17 cellular contexts compared by ENCODE assay signal in genomic region chr9:121839726-121840500, GRCh38.
DNase-seq lines count a peak whose midpoint lies in the region; ATAC-seq, FAIRE-seq and TF ChIP-seq lines count a peak whose summit lies in the region.
"Had no signal": no experiment of that assay in that cellular context is flagged by ENCODE, and none has a peak within 500 bp of the region (broad histone marks: within the 10 kb centered on the region; RNA-seq: fewer than 3 reads in every experiment).

No MANE protein-coding gene starts in this region.

- FAIRE-seq in GM12892 (lab: Jason Lieb, UNC): peak; percentile 87
- FAIRE-seq: H54, small intestine had no signal

- no peak overlapping the region for H3K4me2 ChIP-seq in neuronal stem cell (ENCODE audit: insufficient read depth, low read length, poor library complexity, severe bottlenecking)

- H4K91ac ChIP-seq in neuronal stem cell (ENCODE audit: low read depth, low read length, poor library complexity): no peak overlapping the region

- ATAC-seq in GM19395 (IDR thresholded peaks at IDR 0.05; ENCODE audit: unreplicated experiment): peak; percentile 90
- peak; percentile 83 for ATAC-seq in HG03432 (IDR thresholded peaks at IDR 0.05; ENCODE audit: unreplicated experiment)
- no peak for ATAC-seq in GM19023 (IDR thresholded peaks at IDR 0.05; ENCODE audit: unreplicated experiment)
- ATAC-seq: natural killer cell had no signal

- no peaks in the 10 kb centered on the region for H3K36me3 ChIP-seq in neuronal stem cell (replicated peaks in 1 of 2; ENCODE audit: control insufficient read depth in 2 of 2, insufficient read depth in 2 of 2, low read length in 2 of 2)
- H3K36me3 ChIP-seq: adrenal gland, SJSA1 had no signal

- H3K18ac ChIP-seq in neuronal stem cell (ENCODE audit: low read length): peak overlapping the region; percentile 15

- H3K4me3 ChIP-seq in neuronal stem cell (ENCODE audit: low read length in 2 of 2): peak overlapping the region in 1 of 2 donors; percentile 28
- H3K4me3 ChIP-seq: adrenal gland, SJSA1 had no signal

- H2BK12ac ChIP-seq in neuronal stem cell (ENCODE audit: low read length): no peak overlapping the region

- no peak overlapping the region for H2BK5ac ChIP-seq in neuronal stem cell (ENCODE audit: low read length)

- peaks cover 0 to 38% (median 0%) of the 10 kb centered on the region in 3 experiments for H3K27me3 ChIP-seq in neuronal stem cell (ENCODE audit: control insufficient read depth in 3 of 3, insufficient read depth in 3 of 3, low read depth in 1 of 3, low read length in 3 of 3)
- H3K27me3 ChIP-seq: adrenal gland, SJSA1 had no signal

- no peak overlapping the region for H3K9ac ChIP-seq in neuronal stem cell (ENCODE audit: low read depth, low read length, poor library complexity)

- no peak overlapping the region for H2AK5ac ChIP-seq in neuronal stem cell (ENCODE audit: low read depth, low read length)

- no CpG with 5 or more reads among the region's 16 CpGs for WGBS in neuronal stem cell (ENCODE audit: extremely low coverage in 2 of 2, insufficient read length in 2 of 2, insufficient replicate concordance in 1 of 2), 2 donors

- no peak overlapping the region for H2BK15ac ChIP-seq in neuronal stem cell (ENCODE audit: low read length)

- H3K4me1 ChIP-seq in neuronal stem cell (ENCODE audit: control insufficient read depth in 2 of 2, insufficient read depth in 1 of 2, low read depth in 1 of 2, low read length in 2 of 2): peaks cover 0 to 5% of the 10 kb centered on the region in 2 donors
- H3K4me1 ChIP-seq: adrenal gland had no signal

- H3K79me1 ChIP-seq in neuronal stem cell (ENCODE audit: low read depth, low read length): no peaks in the 10 kb centered on the region

- H2AFZ ChIP-seq in neuronal stem cell (ENCODE audit: low read length): no peak overlapping the region

- no peak for TF ChIP-seq POLR2A in GM12892 (IDR thresholded peaks at IDR 0.05; ENCODE audit: low read depth, low read length)

- no peak overlapping the region for H3K23ac ChIP-seq in neuronal stem cell (ENCODE audit: low read depth, low read length, poor library complexity)

- no peak overlapping the region for H3K4ac ChIP-seq in neuronal stem cell (ENCODE audit: low read length)

- no peak overlapping the region for H3K14ac ChIP-seq in neuronal stem cell (ENCODE audit: low read length)

- no peak overlapping the region for H4K8ac ChIP-seq in neuronal stem cell (ENCODE audit: low read depth, low read length)

- H3K27ac ChIP-seq in neuronal stem cell (replicated peaks; ENCODE audit: low read length): no peak overlapping the region
- H3K27ac ChIP-seq: adrenal gland, SJSA1 had no signal

- H2BK120ac ChIP-seq in neuronal stem cell (ENCODE audit: low read depth, low read length): no peak overlapping the region

- DNase-seq in GM12892 (ENCODE audit: insufficient read length) (no peak), neuronal stem cell (ENCODE audit: low spot score) (no peak), NCI-H748 treated with DMSO at 0.1 percent for 48 hours (lab: John Stamatoyannopoulos, UW) (no peak), NCI-H1105 (lab: John Stamatoyannopoulos, UW) (no peak), RKO (ENCODE audit: low spot score) (no peak)
- DNase-seq: activated B cell treated with CpG ODN at 0.5 μM for 24 hours; CD8-positive, alpha-beta memory T cell; dermis blood vessel endothelial cell; natural killer cell; NCI-H1092 treated with DMSO at 0.1 percent for 48 hours; small intestine had no signal

- peaks cover 0 to 4% of the 10 kb centered on the region in 2 donors for H3K9me3 ChIP-seq in neuronal stem cell (replicated peaks in 1 of 2; ENCODE audit: control insufficient read depth in 2 of 2, insufficient read depth in 1 of 2, low read depth in 1 of 2, low read length in 2 of 2)
- H3K9me3 ChIP-seq: adrenal gland, SJSA1 had no signal
